8 cellular contexts compared by ENCODE assay signal in the genomic region with DNA sequence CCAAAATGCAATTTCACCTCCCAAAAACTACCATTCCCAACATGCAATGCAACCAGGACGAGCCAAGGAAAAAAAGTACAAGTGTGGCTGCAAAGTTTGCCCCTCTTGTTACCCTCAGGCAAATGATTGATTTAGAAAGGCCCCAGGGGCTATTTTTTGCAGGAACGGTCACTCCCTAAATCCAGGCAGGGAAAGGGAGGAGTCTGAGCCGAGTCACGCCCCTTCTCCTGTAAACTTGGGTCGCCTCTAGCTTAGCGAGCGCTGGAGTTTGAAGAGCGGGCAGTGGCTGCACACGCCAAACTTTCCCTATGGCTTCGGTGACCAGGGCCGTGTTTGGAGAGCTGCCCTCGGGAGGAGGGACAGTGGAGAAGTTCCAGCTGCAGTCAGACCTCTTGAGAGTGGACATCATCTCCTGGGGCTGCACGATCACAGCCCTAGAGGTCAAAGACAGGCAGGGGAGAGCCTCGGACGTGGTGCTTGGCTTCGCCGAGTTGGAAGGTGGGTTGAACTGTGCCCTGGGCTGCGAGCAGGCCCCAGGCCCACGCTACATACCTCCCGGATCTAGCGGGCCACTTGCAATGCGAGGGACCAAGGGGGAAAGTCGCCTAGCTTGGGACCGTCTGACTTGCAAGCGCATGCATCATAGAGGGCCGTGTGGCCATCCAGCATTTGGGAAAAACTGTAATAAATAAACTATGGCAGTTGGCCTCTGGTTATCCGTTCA. TPM values are rescaled to one million over a fixed set of nuclear protein-coding genes. Genes with fewer than 3 reads are reported as not detected.
DNase-seq lines count a peak whose midpoint lies in the region; ATAC-seq, FAIRE-seq and TF ChIP-seq lines count a peak whose summit lies in the region.

A gene (plus strand): TSS at position 261 of the 724 bp plus-strand sequence. CDS start 48 bp downstream, at position 309.

- no peak within 1 kb of the TSS for H2AK5ac ChIP-seq in H1 (ENCODE audit: low read depth, low read length)

- H4K8ac ChIP-seq in H1 (ENCODE audit: extremely low read depth, insufficient read depth, low read length), result peak within 1 kb of the TSS; percentile 76; the same call in 1 of the 2 replicates

- H4K20me1 ChIP-seq in H1 (replicated peaks in 1 of 2; ENCODE audit: control insufficient read depth in 1 of 2, insufficient read depth in 2 of 2, low read length in 2 of 2), result no peaks in the 10 kb centered on the region

- no peak for TF ChIP-seq RAD21 in H1 (IDR thresholded peaks at IDR 0.05 in 1 of 2, conservative IDR thresholded peaks at IDR 0.05 in 1 of 2; ENCODE audit: low read depth in 2 of 2, low read length in 2 of 2)

- H3K23ac ChIP-seq in H1 (ENCODE audit: insufficient read length), result no peak within 1 kb of the TSS

- no peak within 1 kb of the TSS for H3K4ac ChIP-seq in H1 (replicated peaks; ENCODE audit: insufficient read length, low read depth, low read length)

- H2BK120ac ChIP-seq in H1 (replicated peaks; ENCODE audit: low read depth, low read length), result no peak within 1 kb of the TSS

- H2AFZ ChIP-seq in H1 (ENCODE audit: low read length), result peak within 1 kb of the TSS; percentile 89

- H3K4me3 ChIP-seq in H1 (ENCODE audit: extremely low read depth in 1 of 4, insufficient read depth in 2 of 4, low read depth in 3 of 4, low read length in 4 of 4) (peak within 1 kb of the TSS; percentile 44 to 85 (median 76)), lower lobe of right lung (peak within 1 kb of the TSS; percentile 71)

- no peak within 1 kb of the TSS for H2BK12ac ChIP-seq in H1 (ENCODE audit: low read depth, low read length)

- WGBS in H1 (ENCODE audit: extremely low coverage in 1 of 2, insufficient coverage in 1 of 2, insufficient read length in 1 of 2, insufficient replicate concordance in 2 of 2, low coverage in 1 of 2, low lambda C conversion rate in 2 of 2, missing lambda C conversion rate in 1 of 2), 2 experiments, result 3% methylated on average over 26 of the region's 27 CpGs; no CpG with 5 or more reads in 1 of the 2 experiments

- H4K91ac ChIP-seq in H1 (replicated peaks; ENCODE audit: insufficient read length, low read length), result no peak within 1 kb of the TSS

- H3K9me3 ChIP-seq in H1 (ENCODE audit: insufficient read depth in 2 of 2, low read depth in 1 of 2, low read length in 1 of 2) (no peaks in the 10 kb centered on the region), lower lobe of right lung (no peaks in the 10 kb centered on the region)

- peak within 1 kb of the TSS; percentile 52; the same call in 1 of the 2 replicates for H3K18ac ChIP-seq in H1 (ENCODE audit: extremely low read depth, low read length)

- H3K23me2 ChIP-seq in H1 (ENCODE audit: low read depth, low read length), result peaks cover 5% of the 10 kb centered on the region

- H3K27me3 ChIP-seq in H1 (replicated peaks in 1 of 4; ENCODE audit: control insufficient read depth in 3 of 4, extremely low read depth in 1 of 4, insufficient read depth in 3 of 4, low read length in 3 of 4) (no peaks in the 10 kb centered on the region), lower lobe of right lung (ENCODE audit: low read depth) (no peaks in the 10 kb centered on the region)

- peak; percentile 70 for FAIRE-seq in H1 (lab: Jason Lieb, UNC)

- no peak for TF ChIP-seq EP300 in H1 (IDR thresholded peaks at IDR 0.05; ENCODE audit: borderline replicate concordance in 1 of 2, low read depth in 2 of 2, low read length in 2 of 2)

- no peaks in the 10 kb centered on the region; a peak in 1 of 4 replicates for H3K79me2 ChIP-seq in H1 (ENCODE audit: control insufficient read depth in 1 of 2, insufficient read depth in 2 of 2, low read length in 2 of 2)

- ATAC-seq in GM21723 (IDR thresholded peaks at IDR 0.05; ENCODE audit: unreplicated experiment) (peak; percentile 58), lower lobe of right lung (peak; percentile 95 to 97)

- no peak within 1 kb of the TSS for H2BK15ac ChIP-seq in H1 (ENCODE audit: low read length)

- H4K5ac ChIP-seq in H1 (ENCODE audit: insufficient read length, low read depth, low read length), result no peak within 1 kb of the TSS

- peaks cover 0 to 7% (median 2%) of the 10 kb centered on the region in 4 experiments; a peak in 4 of 7 replicates for H3K4me1 ChIP-seq in H1 (replicated peaks in 1 of 4; ENCODE audit: control insufficient read depth in 3 of 4, insufficient read depth in 4 of 4, low read length in 3 of 4)
- peaks cover 21% of the 10 kb centered on the region for H3K4me1 ChIP-seq in lower lobe of right lung

- DNase-seq in CD1c-positive myeloid dendritic cell (ENCODE audit: extremely low spot score) (peak; percentile 84), NCI-H146 treated with DMSO at 0.1 percent for 48 hours (lab: John Stamatoyannopoulos, UW; ENCODE audit: unreplicated experiment) (peak; percentile 74), H1 (ENCODE audit: low read depth in 1 of 2, low spot score in 2 of 2) (peak; percentile 80 to 81), lower lobe of right lung (peak; percentile 84), cerebellar nuclear complex (lab: John Stamatoyannopoulos, UW) (no peak)
- peak; percentile 27 to 52 for DNase-seq in activated CD4-positive, alpha-beta T cell treated with anti-CD3 and anti-CD28 coated beads, Interleukin-2, amount 50 U/mL, for 24 hours (ENCODE audit: low read depth in 1 of 2, low spot score in 1 of 2)
- peak; percentile 36 to 41 for DNase-seq in stimulated activated CD8-positive, alpha-beta memory T cell treated with anti-CD3 and anti-CD28 coated beads, Interleukin-15, amount 100 ng/mL, for 48 hours (ENCODE audit: low read depth in 2 of 2)

- peak within 1 kb of the TSS; percentile 6; the same call in 1 of the 2 replicates for H3K27ac ChIP-seq in H1 (ENCODE audit: low read depth, low read length)
- peak within 1 kb of the TSS; percentile 77 for H3K27ac ChIP-seq in lower lobe of right lung

- no peak within 1 kb of the TSS for H3K14ac ChIP-seq in H1 (ENCODE audit: insufficient read length)

- intact Hi-C loops in lower lobe of right lung (cut with DNase I), result no loop called here

- TF ChIP-seq CTCF in H1 (IDR thresholded peaks at IDR 0.05; ENCODE audit: control extremely low read depth in 1 of 3, insufficient read depth in 1 of 3, low read depth in 1 of 3, low read length in 3 of 3) (no peak), lower lobe of right lung (IDR thresholded peaks at IDR 0.05) (no peak)

- H2BK20ac ChIP-seq in H1 (ENCODE audit: low read length), result no peak within 1 kb of the TSS

- H3K79me1 ChIP-seq in H1 (ENCODE audit: low read depth, low read length), result no peaks in the 10 kb centered on the region

- peak in 1 of 2 experiments; percentile 66; a peak in 2 of 3 replicates for TF ChIP-seq POLR2A in H1 (IDR thresholded peaks at IDR 0.05; ENCODE audit: control extremely low read depth in 1 of 2, low read depth in 2 of 2, low read length in 2 of 2)

- POLR2A ChIA-PET in H1 (lab: Charles Lee; ENCODE audit: partially characterized antibody), result interaction anchor here (0.9 to 4.0 kb wide), 6 partner anchors 15 to 85 kb away, joined by 3 to 28 read pairs (median 6); a partner anchor contains a TSS

- CTCF ChIA-PET in H1 (lab: Charles Lee; ENCODE audit: partially characterized antibody), result interaction anchor here (1.0 to 1.5 kb wide), 7 partner anchors 8 to 83 kb away, joined by 3 to 5 read pairs (median 3); no protein-coding TSS in a partner anchor

- H2BK5ac ChIP-seq in H1 (ENCODE audit: low read depth, low read length), result 0 out of 2 replicates have a peak within 1 kb of the TSS, but pooled peaks have one; percentile 57

- peak within 1 kb of the TSS in 3 of 4 experiments; percentile 58 to 70 (median 61); a peak in 6 of 7 replicates for H3K9ac ChIP-seq in H1 (replicated peaks in 1 of 4; ENCODE audit: extremely low read depth in 1 of 4, low read depth in 3 of 4, low read length in 3 of 4)

- H3K4me2 ChIP-seq in H1 (ENCODE audit: insufficient read depth in 1 of 2, low read depth in 2 of 2, low read length in 2 of 2), result peak within 1 kb of the TSS; percentile 86 to 93

- H3K36me3 ChIP-seq in H1 (ENCODE audit: control insufficient read depth in 2 of 4, insufficient read depth in 4 of 4, low read length in 3 of 4), result no peaks in the 10 kb centered on the region
- H3K36me3 ChIP-seq in lower lobe of right lung, result no peaks in the 10 kb centered on the region

- H3K56ac ChIP-seq in H1 (replicated peaks; ENCODE audit: insufficient read length, low read depth, low read length), result no peak within 1 kb of the TSS

TF ChIP-seq in H1, 55 proteins besides CTCF, POLR2A, EP300 and RAD21 (continues in another document):
- TF ChIP-seq POU5F1 (IDR thresholded peaks at IDR 0.05; ENCODE audit: low read depth, low read length), result no peak
- no peak for TF ChIP-seq ZNF274 (IDR thresholded peaks at IDR 0.05; ENCODE audit: borderline replicate concordance, extremely low read depth, low read length)
- TF ChIP-seq, protein P1, sequence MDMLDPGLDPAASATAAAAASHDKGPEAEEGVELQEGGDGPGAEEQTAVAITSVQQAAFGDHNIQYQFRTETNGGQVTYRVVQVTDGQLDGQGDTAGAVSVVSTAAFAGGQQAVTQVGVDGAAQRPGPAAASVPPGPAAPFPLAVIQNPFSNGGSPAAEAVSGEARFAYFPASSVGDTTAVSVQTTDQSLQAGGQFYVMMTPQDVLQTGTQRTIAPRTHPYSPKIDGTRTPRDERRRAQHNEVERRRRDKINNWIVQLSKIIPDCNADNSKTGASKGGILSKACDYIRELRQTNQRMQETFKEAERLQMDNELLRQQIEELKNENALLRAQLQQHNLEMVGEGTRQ (IDR thresholded peaks at IDR 0.05; ENCODE audit: low read length), result no peak
- TF ChIP-seq KDM4A (IDR thresholded peaks at IDR 0.05; ENCODE audit: low read depth, low read length, severe bottlenecking), result peak; percentile 79
- TF ChIP-seq EGR1 (IDR thresholded peaks at IDR 0.05; ENCODE audit: borderline replicate concordance, low read depth, low read length), result 0 out of 2 replicates have a peak, but pooled peaks have one; percentile 45
- 0 out of 2 replicates have a peak, but pooled peaks have one; percentile 32 for TF ChIP-seq CREB1 (IDR thresholded peaks at IDR 0.05)
- TF ChIP-seq SIRT6 (IDR thresholded peaks at IDR 0.05; ENCODE audit: low read length), result no peak
- TF ChIP-seq HDAC6 (IDR thresholded peaks at IDR 0.05; ENCODE audit: low read depth, low read length), result no peak
- TF ChIP-seq CTBP2 (IDR thresholded peaks at IDR 0.05; ENCODE audit: borderline replicate concordance, insufficient read depth, insufficient read length, low read length), result no peak
- TF ChIP-seq TAF7 (optimal IDR thresholded peaks at IDR 0.05; ENCODE audit: borderline replicate concordance, low read depth, low read length), result no peak

RNA-seq across cellular contexts. Expression of the gene that starts here (rescaled TPM):
- total RNA-seq in H1 (2021; fragmentation: NEBNext Ultra II Directional; extraction: Animal tissue kit (Norgen Biotek cat#: 25700)), result 12.0 and 13.1 TPM in 2 replicates
- 7.3 and 9.9 TPM in 2 replicates for polyA plus RNA-seq in H1 (2011; rRNA removed)
- polyA plus RNA-seq in H1 (2011; cell fraction: cytosol; rRNA removed), result 13.9 TPM
- 4.1 TPM for polyA plus RNA-seq in H1 (2011; cell fraction: nucleus; rRNA removed)
- 10.5 to 12.9 TPM (median 11.2 TPM) in 4 replicates for polyA plus RNA-seq in H1 (2012, experiment 1 of 2)
- 7.2 TPM for polyA plus RNA-seq in H1 (2012, experiment 2 of 2)
- 8.9 TPM for polyA plus RNA-seq in H1 (2013, experiment 1 of 2)
- 9.3 TPM for polyA plus RNA-seq in H1 (2013, experiment 2 of 2)
- 13.2 and 14.2 TPM in 2 replicates for polyA minus RNA-seq in H1 (2011; rRNA and poly(A)+ RNA removed)
- polyA minus RNA-seq in H1 (2011; cell fraction: cytosol; rRNA and poly(A)+ RNA removed), result 9.0 TPM
- 11.6 TPM for polyA minus RNA-seq in H1 (2011; cell fraction: nucleus; rRNA and poly(A)+ RNA removed)
- total RNA-seq in lower lobe of right lung, result 17.7 TPM

Comparison
In these comparisons a context has a peak if more than half of its experiments do, and no peak if none do; other contexts are left out.
1. DNase-seq: peak in CD1c-positive myeloid dendritic cell (single experiment), NCI-H146 treated with DMSO at 0.1 percent for 48 hours (single experiment), activated CD4-positive, alpha-beta T cell treated with anti-CD3 and anti-CD28 coated beads, Interleukin-2, amount 50 U/mL, for 24 hours (2 of 2), H1 (2 of 2), lower lobe of right lung (single experiment) and stimulated activated CD8-positive, alpha-beta memory T cell treated with anti-CD3 and anti-CD28 coated beads, Interleukin-15, amount 100 ng/mL, for 48 hours (2 of 2); none in cerebellar nuclear complex (0 of 2).